16 cellular contexts compared by ENCODE assay signal in the genomic region with DNA sequence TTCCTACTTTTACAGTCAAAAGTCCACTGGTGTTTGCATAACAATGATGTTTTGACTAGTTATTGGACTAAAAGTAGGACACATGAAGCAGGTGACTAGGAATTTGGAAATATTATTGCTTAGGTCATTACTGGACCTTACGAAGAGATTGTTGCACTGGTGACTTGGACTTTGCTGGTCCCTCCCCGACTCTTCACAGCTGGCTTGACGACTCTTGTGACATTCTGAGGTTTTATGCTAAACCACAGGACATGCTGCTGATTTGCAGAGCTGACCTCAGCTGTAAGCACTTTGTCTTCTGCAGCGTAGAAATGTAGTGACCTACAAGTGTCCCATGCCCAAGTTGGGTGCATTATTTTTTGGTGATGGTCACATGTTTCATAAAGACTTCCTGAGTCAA. TPM values are rescaled to one million over a fixed set of nuclear protein-coding genes. Genes with fewer than 3 reads are reported as not detected.
DNase-seq lines count a peak whose midpoint lies in the region; ATAC-seq, FAIRE-seq and TF ChIP-seq lines count a peak whose summit lies in the region.
"Had no signal": no experiment of that assay in that cellular context is flagged by ENCODE, and none has a peak within 500 bp of the region (broad histone marks: within the 10 kb centered on the region; RNA-seq: fewer than 3 reads in every experiment).

No MANE protein-coding gene starts in this region.

- H2AFZ ChIP-seq in Loucy (ENCODE audit: low read length) (no peak overlapping the region), GM12878 (ENCODE audit: control insufficient read depth, low read depth, low read length) (no peak overlapping the region), mesenchymal stem cell (ENCODE audit: low read depth, low read length) (no peak overlapping the region)

- TF ChIP-seq CTCF in Loucy (conservative IDR thresholded peaks at IDR 0.05; ENCODE audit: low read length) (no peak), GM12878 (IDR thresholded peaks at IDR 0.05 in 2 of 3, conservative IDR thresholded peaks at IDR 0.05 in 1 of 3; ENCODE audit: control insufficient read depth in 2 of 3, extremely low read depth in 1 of 3, insufficient read depth in 1 of 3, low read depth in 3 of 3, low read length in 3 of 3) (no peak)

- intact Hi-C loops in GM12878 (cut with micrococcal nuclease; ENCODE audit: unreplicated experiment): no loop called here

- no peak overlapping the region for H2AK5ac ChIP-seq in mesenchymal stem cell (ENCODE audit: low read length, severe bottlenecking)

- H4K20me1 ChIP-seq in Loucy (ENCODE audit: insufficient read depth, low read length, poor library complexity, severe bottlenecking): no peaks in the 10 kb centered on the region
- H4K20me1 ChIP-seq in GM12878 (ENCODE audit: control insufficient read depth, insufficient read depth): no peaks in the 10 kb centered on the region

- RAD21 ChIA-PET in GM12878 (lab: Charles Lee; ENCODE audit: unreplicated experiment): no interaction called here

- no peak overlapping the region for H4K91ac ChIP-seq in mesenchymal stem cell (ENCODE audit: low read length)

- peaks cover 23% of the 10 kb centered on the region for H3K4me1 ChIP-seq in Loucy (ENCODE audit: insufficient read depth, low read length, poor library complexity, severe bottlenecking)
- H3K4me1 ChIP-seq in GM12878 (ENCODE audit: control insufficient read depth, insufficient read depth, low read length): no peaks in the 10 kb centered on the region
- H3K4me1 ChIP-seq in mesenchymal stem cell (ENCODE audit: control insufficient read depth, insufficient read depth, low read depth, low read length): peaks cover 5% of the 10 kb centered on the region
- H3K4me1 ChIP-seq: ascending aorta had no signal

- DNase-seq in AML-193 (lab: John Stamatoyannopoulos, UW) (peak; percentile 89 to 93), GM12878 (ENCODE audit: low read depth, low spot score) (no peak), mesenchymal stem cell (peak; percentile 57), T1000 (lab: John Stamatoyannopoulos, UW) (no peak), COLO668 (lab: John Stamatoyannopoulos, UW; ENCODE audit: unreplicated experiment) (no peak)
- DNase-seq: activated B cell treated with CpG ODN at 0.5 μM for 24 hours; activated T-cell treated with anti-CD3 and anti-CD28 coated beads, Interleukin-2, amount 50 U/mL, for 24 hours; Kasumi-1; naive B cell; NCI-H510A; stimulated activated CD4-positive, alpha-beta T cell treated with anti-CD3 and anti-CD28 coated beads, Interleukin-15, amount 100 ng/mL, for 24 hours had no signal

- H3K23ac ChIP-seq in mesenchymal stem cell (ENCODE audit: low read length in 2 of 2): no peak overlapping the region

- no peaks in the 10 kb centered on the region for H3K36me3 ChIP-seq in Loucy (ENCODE audit: insufficient read depth, low read length)
- H3K36me3 ChIP-seq in GM12878 (ENCODE audit: control insufficient read depth in 2 of 2, insufficient read depth in 2 of 2, low read length in 1 of 2): peaks cover 0 to 3% of the 10 kb centered on the region in 2 experiments; a peak in 2 of 4 replicates
- peaks cover 25 to 29% of the 10 kb centered on the region in 2 experiments for H3K36me3 ChIP-seq in mesenchymal stem cell (ENCODE audit: control insufficient read depth in 1 of 2, insufficient read depth in 2 of 2, low read depth in 1 of 2, low read length in 2 of 2)

- POLR2A ChIA-PET in GM12878 (lab: Charles Lee): no interaction called here

- H3K4ac ChIP-seq in mesenchymal stem cell (ENCODE audit: low read depth in 1 of 2, low read length in 2 of 2): no peak overlapping the region

- in situ Hi-C loops in GM12878 (cut with MboI): no loop called here

- no peak for FAIRE-seq in GM12878 (lab: Jason Lieb, UNC)
- FAIRE-seq: endothelial cell of umbilical vein had no signal

- CTCF ChIA-PET in GM12878 (lab: Yijun Ruan, JAX): interaction anchor here (0.7 kb wide), 1 partner anchor 49 kb away, joined by 3 read pairs; no protein-coding TSS in a partner anchor

- no peak for TF ChIP-seq RAD21 in GM12878 (IDR thresholded peaks at IDR 0.05; ENCODE audit: insufficient read depth, low read depth, low read length)

- SMC1A ChIA-PET in GM12878 (lab: Charles Lee; ENCODE audit: uncharacterized antibody, unreplicated experiment): interaction anchor here (1.3 kb wide), 1 partner anchor 9 kb away, joined by 3 read pairs; no protein-coding TSS in a partner anchor

- H4K8ac ChIP-seq in mesenchymal stem cell (ENCODE audit: low read length): no peak overlapping the region

- WGBS in GM12878 (ENCODE audit: insufficient coverage, insufficient replicate concordance, low lambda C conversion rate, missing lambda C conversion rate): 91% methylated on average over 4 of the region's 4 CpGs
- WGBS in mesenchymal stem cell: 74% methylated on average over 4 of the region's 4 CpGs

- H2BK5ac ChIP-seq in mesenchymal stem cell (ENCODE audit: low read depth, low read length, poor library complexity, severe bottlenecking): no peak overlapping the region

- H3K27me3 ChIP-seq in Loucy (ENCODE audit: insufficient read depth, low read length, poor library complexity, severe bottlenecking) (no peaks in the 10 kb centered on the region), GM12878 (replicated peaks in 1 of 2; ENCODE audit: control insufficient read depth in 2 of 2, insufficient read depth in 2 of 2, low read length in 1 of 2) (no peaks in the 10 kb centered on the region), mesenchymal stem cell (ENCODE audit: control insufficient read depth in 1 of 2, insufficient read depth in 1 of 2, low read length in 2 of 2) (no peaks in the 10 kb centered on the region)
- H3K27me3 ChIP-seq: ascending aorta had no signal

- BruUV-seq in GM12878 (replicated peaks; lab: Mats Ljungman, UMichigan): no TSS peak

- H3K18ac ChIP-seq in mesenchymal stem cell (ENCODE audit: low read depth in 1 of 2, low read length in 2 of 2): no peak overlapping the region

- H3K27ac ChIP-seq in GM12878 (ENCODE audit: control insufficient read depth, insufficient read depth) (no peak overlapping the region), mesenchymal stem cell (ENCODE audit: low read length, poor library complexity, severe bottlenecking) (no peak overlapping the region)
- H3K27ac ChIP-seq: ascending aorta had no signal

- no peaks in the 10 kb centered on the region for H3K79me2 ChIP-seq in Loucy (ENCODE audit: insufficient read depth, low read length)
- no peaks in the 10 kb centered on the region for H3K79me2 ChIP-seq in GM12878 (ENCODE audit: control insufficient read depth, insufficient read depth, low read length)

- H3K4me3 ChIP-seq in Loucy (ENCODE audit: low read length, poor library complexity, severe bottlenecking) (no peak overlapping the region), GM12878 (no peak overlapping the region), mesenchymal stem cell (ENCODE audit: insufficient read depth in 1 of 2, low read depth in 1 of 2, low read length in 2 of 2) (no peak overlapping the region)
- H3K4me3 ChIP-seq: ascending aorta had no signal

- no peak overlapping the region for H3K14ac ChIP-seq in mesenchymal stem cell (ENCODE audit: low read length in 2 of 2)

- no peaks in the 10 kb centered on the region for H3K9me2 ChIP-seq in Loucy (replicated peaks; ENCODE audit: low read depth, low read length)

- ATAC-seq in GM12878 (no peak), HG03139 (IDR thresholded peaks at IDR 0.05; ENCODE audit: unreplicated experiment) (no peak)
- no peak for ATAC-seq in activated CD4-positive, CD25-positive, alpha-beta regulatory T cell treated with anti-CD3 and anti-CD28 coated beads, Interleukin-2, amount 50 U/mL, for 24 hours

- no peaks in the 10 kb centered on the region for H3K9me3 ChIP-seq in Loucy (ENCODE audit: insufficient read depth, low read depth, low read length)
- H3K9me3 ChIP-seq in GM12878 (replicated peaks; ENCODE audit: control insufficient read depth, insufficient read depth, low read length): no peaks in the 10 kb centered on the region
- no peaks in the 10 kb centered on the region for H3K9me3 ChIP-seq in mesenchymal stem cell (ENCODE audit: control insufficient read depth, low read length)
- H3K9me3 ChIP-seq: ascending aorta had no signal

- no peak overlapping the region for H3K9ac ChIP-seq in Loucy (ENCODE audit: low read depth, low read length, poor library complexity, severe bottlenecking)
- H3K9ac ChIP-seq in GM12878 (ENCODE audit: control insufficient read depth, insufficient read depth, low read length): no peak overlapping the region
- no peak overlapping the region for H3K9ac ChIP-seq in mesenchymal stem cell (ENCODE audit: low read length)

- peaks cover 3% of the 10 kb centered on the region for H3K79me1 ChIP-seq in mesenchymal stem cell (replicated peaks; ENCODE audit: low read length, poor library complexity, severe bottlenecking)

- H2BK15ac ChIP-seq in mesenchymal stem cell (ENCODE audit: low read depth, poor library complexity, severe bottlenecking): no peak overlapping the region

- H3F3A ChIP-seq in Loucy (ENCODE audit: low read depth): no peaks in the 10 kb centered on the region

- no peak for TF ChIP-seq EP300 in GM12878 (IDR thresholded peaks at IDR 0.05; ENCODE audit: borderline replicate concordance in 1 of 2, control insufficient read depth in 1 of 2, low read depth in 2 of 2, low read length in 2 of 2)

- H2BK12ac ChIP-seq in mesenchymal stem cell (ENCODE audit: low read length in 2 of 2): no peak overlapping the region

- H3K4me2 ChIP-seq in Loucy (ENCODE audit: low read depth, low read length, poor library complexity, severe bottlenecking) (peak overlapping the region; percentile 24), GM12878 (ENCODE audit: control insufficient read depth, insufficient read depth) (no peak overlapping the region), mesenchymal stem cell (ENCODE audit: low read length, poor library complexity, severe bottlenecking) (no peak overlapping the region)

- TF ChIP-seq POLR2A in GM12878 (IDR thresholded peaks at IDR 0.05; ENCODE audit: low read depth, low read length): no peak

- H2BK120ac ChIP-seq in mesenchymal stem cell (ENCODE audit: low read depth, low read length): no peak overlapping the region

RNA-seq across cellular contexts. Expression of a gene that starts 21.9 kb away (rescaled TPM):
- total RNA-seq in GM12878 (2013; cell fraction: nucleolus; rRNA removed): 4.9 and 6.0 TPM in 2 replicates
- total RNA-seq in GM12878 (2014; rRNA removed) (32.7 and 37.9 TPM in 2 replicates), GM12878 (2014; rRNA removed; fragmentation: Illumina TruSeq; extraction: Trizol) (23.7 and 27.9 TPM in 2 replicates), GM12878 (2021) (25.1 and 30.3 TPM in 2 replicates)
- polyA plus RNA-seq in GM12878 (2011; ENCODE audit: low read depth): 24.5 TPM
- polyA plus RNA-seq in GM12878 (2011; rRNA removed) (58.2 and 66.8 TPM in 2 replicates), GM12878 (2014; fragmentation: Illumina TruSeq; extraction: Trizol) (22.8 and 39.4 TPM in 2 replicates), GM12878 (2014; fragmentation: Nextera tagmentation; extraction: Ambion mirVana) (10 to 100 TPM in 1 of 2 experiments, 1 to 10 TPM in 1; 5.6 to 13.2 TPM), GM12878 (2014; rRNA removed) (30.5 and 32.9 TPM in 2 replicates), GM12878 (2016; fragmentation: Nextera tagmentation; extraction: Ambion mirVana) (10 to 100 TPM; 49.2 to 58.5 TPM)
- polyA plus RNA-seq in GM12878 (2011; cell fraction: cytosol; rRNA removed): 109 and 114 TPM in 2 replicates
- 45.1 and 62.0 TPM in 2 replicates for polyA plus RNA-seq in GM12878 (2011; cell fraction: nucleus; rRNA removed)
- 35.4 and 42.8 TPM in 2 replicates for polyA plus RNA-seq in GM12878 (2012)
- polyA minus RNA-seq in GM12878 (2011; rRNA and poly(A)+ RNA removed): 33.0 and 51.8 TPM in 2 replicates
- polyA minus RNA-seq in GM12878 (2011; cell fraction: cytosol; rRNA and poly(A)+ RNA removed): 17.0 and 23.3 TPM in 2 replicates
- 12.6 and 16.1 TPM in 2 replicates for polyA minus RNA-seq in GM12878 (2011; cell fraction: nucleus; rRNA and poly(A)+ RNA removed)
- polyA plus RNA-seq in mesenchymal stem cell (2013, experiment 1 of 2): 86.1 TPM
- polyA plus RNA-seq in mesenchymal stem cell (2013, experiment 2 of 2): 80.5 TPM

RNA-seq across cellular contexts. Expression of a gene that starts 50.7 kb away (rescaled TPM):
- 30.5 and 34.6 TPM in 2 replicates for total RNA-seq in GM12878 (2013; cell fraction: nucleolus; rRNA removed)
- total RNA-seq in GM12878 (2014; rRNA removed): 13.6 and 15.3 TPM in 2 replicates
- total RNA-seq in GM12878 (2014; rRNA removed; fragmentation: Illumina TruSeq; extraction: Trizol): 13.6 and 14.5 TPM in 2 replicates
- 16.8 and 20.7 TPM in 2 replicates for total RNA-seq in GM12878 (2021)
- 5.4 TPM for polyA plus RNA-seq in GM12878 (2011; ENCODE audit: low read depth)
- polyA plus RNA-seq in GM12878 (2011; rRNA removed): 16.6 and 18.2 TPM in 2 replicates
- 12.3 and 14.3 TPM in 2 replicates for polyA plus RNA-seq in GM12878 (2011; cell fraction: cytosol; rRNA removed)
- polyA plus RNA-seq in GM12878 (2011; cell fraction: nucleus; rRNA removed): 9.6 and 15.5 TPM in 2 replicates
- 5.2 and 6.2 TPM in 2 replicates for polyA plus RNA-seq in GM12878 (2012)
- polyA plus RNA-seq in GM12878 (2014; fragmentation: Illumina TruSeq; extraction: Trizol): 10.6 and 10.7 TPM in 2 replicates
- 10 to 100 TPM in 1 of 2 experiments, 1 to 10 TPM in 1; 4.9 to 10.3 TPM for polyA plus RNA-seq in GM12878 (2014; fragmentation: Nextera tagmentation; extraction: Ambion mirVana)
- polyA plus RNA-seq in GM12878 (2014; rRNA removed): 8.5 and 13.7 TPM in 2 replicates
- 10 to 100 TPM; 10.6 TPM for polyA plus RNA-seq in GM12878 (2016; fragmentation: Nextera tagmentation; extraction: Ambion mirVana)
- polyA minus RNA-seq in GM12878 (2011; rRNA and poly(A)+ RNA removed): 35.7 and 39.4 TPM in 2 replicates
- 10.6 and 12.1 TPM in 2 replicates for polyA minus RNA-seq in GM12878 (2011; cell fraction: cytosol; rRNA and poly(A)+ RNA removed)
- polyA minus RNA-seq in GM12878 (2011; cell fraction: nucleus; rRNA and poly(A)+ RNA removed): 9.3 and 14.8 TPM in 2 replicates
- 18.5 TPM for polyA plus RNA-seq in mesenchymal stem cell (2013, experiment 1 of 2)
- 18.4 TPM for polyA plus RNA-seq in mesenchymal stem cell (2013, experiment 2 of 2)

Comparison
In these comparisons a context has a peak if more than half of its experiments do, and no peak if none do; other contexts are left out.
1. DNase-seq: peak in AML-193 (2 of 2) and mesenchymal stem cell (single experiment); none in GM12878 (single experiment), T1000 (single experiment) and COLO668 (single experiment).